In genomic region chr3:88057650-88058321, GRCh38 we compare ENCODE assay signal across 8 cellular contexts. TPM values are rescaled to one million over a fixed set of nuclear protein-coding genes. Genes with fewer than 3 reads are reported as not detected.
DNase-seq lines count a peak whose midpoint lies in the region; ATAC-seq and TF ChIP-seq lines count a peak whose summit lies in the region.

No MANE protein-coding gene starts in this region.

- H3K4me1 ChIP-seq in mucosa of rectum (ENCODE audit: control insufficient read depth in 2 of 2, insufficient read depth in 2 of 2, low read length in 2 of 2), result peaks cover 5 to 22% of the 10 kb centered on the region in 2 donors

- H3K9me3 ChIP-seq in MG63, result no peaks in the 10 kb centered on the region
- no peaks in the 10 kb centered on the region for H3K9me3 ChIP-seq in mucosa of rectum (ENCODE audit: control insufficient read depth in 2 of 2, low read length in 2 of 2)

- ATAC-seq in HG02870 (IDR thresholded peaks at IDR 0.05; ENCODE audit: unreplicated experiment) (no peak), HG02610 (IDR thresholded peaks at IDR 0.05; ENCODE audit: unreplicated experiment) (no peak)

- H3K27me3 ChIP-seq in MG63 (no peaks in the 10 kb centered on the region), mucosa of rectum (ENCODE audit: control insufficient read depth in 2 of 2, insufficient read depth in 2 of 2, low read length in 2 of 2) (no peaks in the 10 kb centered on the region)

- H3K36me3 ChIP-seq in MG63 (peaks cover 25% of the 10 kb centered on the region), mucosa of rectum (ENCODE audit: control insufficient read depth in 2 of 2, insufficient read depth in 2 of 2, low read length in 2 of 2) (peaks cover 11 to 14% of the 10 kb centered on the region in 2 donors)

- in situ Hi-C loops in G401 (cut with HindIII; ENCODE audit: low sequenced_read_pairs), result no loop called here

- H3K9ac ChIP-seq in mucosa of rectum (ENCODE audit: low read depth in 1 of 2, low read length in 2 of 2), result peak overlapping the region; percentile 28 to 98

- DNase-seq in G401 (ENCODE audit: low spot score) (peak; percentile 36), MG63 (no peak), choroid plexus epithelial cell (ENCODE audit: low read depth) (peak; percentile 59), NCI-H2029 (lab: John Stamatoyannopoulos, UW) (no peak), D341Med (ENCODE audit: low spot score) (no peak)

- TF ChIP-seq CTCF in choroid plexus epithelial cell (conservative IDR thresholded peaks at IDR 0.05; ENCODE audit: low read depth, low read length), result peak; percentile 56

- H3K4me3 ChIP-seq in MG63 (peak overlapping the region; percentile 74), choroid plexus epithelial cell (ENCODE audit: low read depth, low read length) (peak overlapping the region; percentile 86), mucosa of rectum (ENCODE audit: low read length in 2 of 2) (peak overlapping the region; percentile 93 to 95)

- peak overlapping the region; percentile 94 to 97 for H3K27ac ChIP-seq in mucosa of rectum (ENCODE audit: low read depth in 2 of 2, low read length in 2 of 2)

RNA-seq across cellular contexts. Expression of gene CGGBP1, which starts 1.0 kb away (rescaled TPM):
- 12.5 and 13.0 TPM in 2 replicates for total RNA-seq in G401 (2014; rRNA removed; shearing (Covaris generic))
- total RNA-seq in MG63 (2014; rRNA removed; shearing (Covaris generic); ENCODE audit: low replicate concordance), result 4.7 and 4.8 TPM in 2 replicates

RNA-seq across cellular contexts. Expression of gene ZNF654, which starts 1.3 kb away (rescaled TPM):
- total RNA-seq in G401 (2014; rRNA removed; shearing (Covaris generic)), result 7.9 and 9.1 TPM in 2 replicates
- total RNA-seq in MG63 (2014; rRNA removed; shearing (Covaris generic); ENCODE audit: low replicate concordance), result 3.1 and 6.7 TPM in 2 replicates

Comparison
In these comparisons a context has a peak if more than half of its experiments do, and no peak if none do; other contexts are left out.
1. DNase-seq: peak in G401 (single experiment) and choroid plexus epithelial cell (single experiment); none in MG63 (single experiment), NCI-H2029 (single experiment) and D341Med (single experiment).
2. Peak in every context shown above with its lines, with median percentiles within 50 percentile points of each other: H3K4me3 ChIP-seq.